Comparison of ENCODE assay signal across 13 cellular contexts in genomic region chr10:61744469-61744868, GRCh38.
DNase-seq lines count a peak whose midpoint lies in the region; ATAC-seq and TF ChIP-seq lines count a peak whose summit lies in the region.
"Had no signal": no experiment of that assay in that cellular context is flagged by ENCODE, and none has a peak within 500 bp of the region (broad histone marks: within the 10 kb centered on the region; RNA-seq: fewer than 3 reads in every experiment).

No MANE protein-coding gene starts in this region.

- in situ Hi-C loops in mammary epithelial cell (cut with MboI; ENCODE audit: low sequenced_read_pairs in 2 of 2), result loop anchor here (25.0 kb wide), 2 partner anchors 132 to 932 kb away; no protein-coding TSS in a partner anchor

- intact Hi-C loops in mammary epithelial cell (cut with micrococcal nuclease), result no loop called here

- no peak overlapping the region for H2AFZ ChIP-seq in mammary epithelial cell (ENCODE audit: low read depth, low read length)
- H2AFZ ChIP-seq in smooth muscle cell (ENCODE audit: low read depth), result no peak overlapping the region

- TF ChIP-seq CTCF in LNCAP (IDR thresholded peaks at IDR 0.05) (peak; percentile 54; the same call in 1 of the 2 replicates), mammary epithelial cell (conservative IDR thresholded peaks at IDR 0.05 in 1 of 2, IDR thresholded peaks at IDR 0.05 in 1 of 2; ENCODE audit: extremely low read depth in 1 of 2, insufficient read depth in 1 of 2, low read depth in 1 of 2, low read length in 2 of 2) (peak; percentile 15 to 30), smooth muscle cell (IDR thresholded peaks at IDR 0.05; ENCODE audit: borderline replicate concordance, insufficient read depth, poor library complexity, severe bottlenecking) (peak; percentile 17)

- no peak overlapping the region for H3K4me3 ChIP-seq in mammary epithelial cell (replicated peaks in 1 of 3; ENCODE audit: insufficient read depth in 1 of 3, low read depth in 2 of 3, low read length in 3 of 3)
- no peak overlapping the region for H3K4me3 ChIP-seq in smooth muscle cell
- H3K4me3 ChIP-seq: esophagus squamous epithelium, left ventricle myocardium inferior had no signal

- H3K9ac ChIP-seq in mammary epithelial cell (ENCODE audit: insufficient read depth, low read length) (no peak overlapping the region), smooth muscle cell (ENCODE audit: low read depth) (no peak overlapping the region)

- H3K79me2 ChIP-seq in mammary epithelial cell (ENCODE audit: insufficient read depth, low read length) (no peaks in the 10 kb centered on the region), smooth muscle cell (ENCODE audit: low read depth) (no peaks in the 10 kb centered on the region)

- H4K20me1 ChIP-seq in mammary epithelial cell (ENCODE audit: insufficient read depth, low read length) (no peaks in the 10 kb centered on the region), smooth muscle cell (ENCODE audit: low read depth) (no peaks in the 10 kb centered on the region)

- H3K36me3 ChIP-seq in mammary epithelial cell (ENCODE audit: insufficient read depth, low read length) (no peaks in the 10 kb centered on the region), smooth muscle cell (ENCODE audit: low read depth) (no peaks in the 10 kb centered on the region)
- H3K36me3 ChIP-seq: esophagus squamous epithelium, left ventricle myocardium inferior had no signal

- dilution Hi-C loops in mammary epithelial cell (cut with HindIII; ENCODE audit: low sequenced_read_pairs), result no loop called here

- H3F3A ChIP-seq in smooth muscle cell (ENCODE audit: low read depth), result no peaks in the 10 kb centered on the region

- H3K27me3 ChIP-seq in mammary epithelial cell (ENCODE audit: insufficient read depth, low read length), result no peaks in the 10 kb centered on the region
- no peaks in the 10 kb centered on the region for H3K27me3 ChIP-seq in smooth muscle cell (ENCODE audit: low read depth)
- H3K27me3 ChIP-seq: esophagus squamous epithelium had no signal

- ATAC-seq in HG02678 (IDR thresholded peaks at IDR 0.05; ENCODE audit: unreplicated experiment) (no peak), GM21717 (IDR thresholded peaks at IDR 0.05; ENCODE audit: unreplicated experiment) (no peak)
- ATAC-seq: CD8-positive, alpha-beta T cell had no signal

- H3K9me3 ChIP-seq in mammary epithelial cell (replicated peaks; ENCODE audit: insufficient read depth, low read length) (no peaks in the 10 kb centered on the region), smooth muscle cell (replicated peaks; ENCODE audit: low read depth) (no peaks in the 10 kb centered on the region)
- H3K9me3 ChIP-seq: esophagus squamous epithelium had no signal

- H3K27ac ChIP-seq in mammary epithelial cell (ENCODE audit: insufficient read depth, low read depth, low read length) (no peak overlapping the region), smooth muscle cell (ENCODE audit: low read depth) (no peak overlapping the region)
- H3K27ac ChIP-seq: esophagus squamous epithelium, left ventricle myocardium inferior had no signal

- CTCF ChIA-PET in mammary epithelial cell (lab: Charles Lee; ENCODE audit: low non-redundant PET), result no interaction called here

- peaks cover 5% of the 10 kb centered on the region for H3K4me1 ChIP-seq in mammary epithelial cell (ENCODE audit: insufficient read depth, low read length)
- no peaks in the 10 kb centered on the region for H3K4me1 ChIP-seq in smooth muscle cell (ENCODE audit: low read depth)
- H3K4me1 ChIP-seq: esophagus squamous epithelium, left ventricle myocardium inferior had no signal

- peak; percentile 16 for DNase-seq in stimulated activated CD4-positive, alpha-beta T cell treated with anti-CD3 and anti-CD28 coated beads, Interleukin-15, amount 100 ng/mL, for 24 hours
- no peak for DNase-seq in stimulated activated CD4-positive, alpha-beta T cell treated with anti-CD3 and anti-CD28 coated beads, Interleukin-12 subunit alpha, Interleukin-12 subunit beta, amount 100 ng/mL, for 4 hours
- DNase-seq in mammary epithelial cell (no peak), smooth muscle cell (lab: John Stamatoyannopoulos, UW; ENCODE audit: unreplicated experiment) (no peak)
- DNase-seq in activated effector memory CD4-positive, alpha-beta T cell treated with anti-CD3 and anti-CD28 coated beads, Interleukin-2, amount 50 U/mL, for 16 hours, result no peak
- DNase-seq: activated CD8-positive, alpha-beta memory T cell treated with anti-CD3 and anti-CD28 coated beads for 24 hours; CD8-positive, alpha-beta T cell; esophagus squamous epithelium; left ventricle myocardium inferior; NCI-H2171 had no signal

- BruUV-seq in mammary epithelial cell (replicated peaks; lab: Mats Ljungman, UMichigan), result no TSS peak

- H3K4me2 ChIP-seq in mammary epithelial cell (ENCODE audit: insufficient read depth, low read depth, low read length) (no peak overlapping the region), smooth muscle cell (no peak overlapping the region)

- 100% methylated on average over 1 of the region's 1 CpG for WGBS in mammary epithelial cell (ENCODE audit: low coverage, missing lambda C conversion rate)
- 100% methylated on average over 1 of the region's 1 CpG for WGBS in smooth muscle cell (ENCODE audit: low lambda C conversion rate)
